1 cellular context compared by ENCODE assay signal in genomic region chr2:169827272-169828140, GRCh38.
A peak's percentile ranks its signal among the peaks of the same experiment; 100 is the strongest.
TF ChIP-seq lines count a peak whose summit lies in the region.

UBR3 (plus strand) TSS chr2:169827454; CDS start chr2:169827508, 54 bp downstream.

TF ChIP-seq in HepG2, 621 proteins besides CTCF, POLR2A, EP300 and RAD21 (continued from another document and continues in another):
- TF ChIP-seq PRDM15 (CRISPR knock-in tag; IDR thresholded peaks at IDR 0.05): 0 out of 2 replicates have a peak, but pooled peaks have one; percentile 58
- no peak for TF ChIP-seq ZFP37 (CRISPR knock-in tag; IDR thresholded peaks at IDR 0.05; ENCODE audit: borderline replicate concordance)
- no peak for TF ChIP-seq MTA3 (CRISPR knock-in tag; IDR thresholded peaks at IDR 0.05)
- TF ChIP-seq ZBTB20 (CRISPR knock-in tag; IDR thresholded peaks at IDR 0.05; ENCODE audit: borderline replicate concordance, low read depth): peak; percentile 40; the same call in 1 of the 2 replicates
- no peak for TF ChIP-seq MYPOP (CRISPR knock-in tag; IDR thresholded peaks at IDR 0.05)
- TF ChIP-seq THAP9 (CRISPR knock-in tag; IDR thresholded peaks at IDR 0.05; ENCODE audit: borderline replicate concordance): no peak; the same call in 1 of the 2 replicates
- no peak for TF ChIP-seq ATF7 (IDR thresholded peaks at IDR 0.05)
- TF ChIP-seq ATF7 (CRISPR knock-in tag; IDR thresholded peaks at IDR 0.05): no peak
- no peak for TF ChIP-seq FOXC1 (CRISPR knock-in tag; IDR thresholded peaks at IDR 0.05; ENCODE audit: borderline replicate concordance)
- no peak for TF ChIP-seq ZNF513 (CRISPR knock-in tag; conservative IDR thresholded peaks at IDR 0.05)
- TF ChIP-seq PREB (CRISPR knock-in tag; IDR thresholded peaks at IDR 0.05): no peak
- TF ChIP-seq HMGA1 (CRISPR knock-in tag; conservative IDR thresholded peaks at IDR 0.05): no peak
- no peak for TF ChIP-seq AKNA (CRISPR knock-in tag; IDR thresholded peaks at IDR 0.05; ENCODE audit: borderline replicate concordance)
- no peak for TF ChIP-seq ZNF292 (CRISPR knock-in tag; IDR thresholded peaks at IDR 0.05; ENCODE audit: borderline replicate concordance, low read depth)
- no peak for TF ChIP-seq CHD4 (IDR thresholded peaks at IDR 0.05; ENCODE audit: borderline replicate concordance, low read length)
- no peak for TF ChIP-seq SP140L (CRISPR knock-in tag; IDR thresholded peaks at IDR 0.05; ENCODE audit: borderline replicate concordance)
- 0 out of 2 replicates have a peak, but pooled peaks have one; percentile 21 for TF ChIP-seq ZNF12 (CRISPR knock-in tag; IDR thresholded peaks at IDR 0.05)
- peak; percentile 65 for TF ChIP-seq IKZF5 (CRISPR knock-in tag; IDR thresholded peaks at IDR 0.05)
- no peak for TF ChIP-seq HMG20A (CRISPR knock-in tag; IDR thresholded peaks at IDR 0.05; ENCODE audit: borderline replicate concordance)
- TF ChIP-seq MAX (IDR thresholded peaks at IDR 0.05): no peak; the same call in none of the 2 replicates
- no peak for TF ChIP-seq ZSCAN20 (CRISPR knock-in tag; IDR thresholded peaks at IDR 0.05; ENCODE audit: borderline replicate concordance)
- TF ChIP-seq PAWR (CRISPR knock-in tag; IDR thresholded peaks at IDR 0.05; ENCODE audit: borderline replicate concordance): no peak
- TF ChIP-seq TIGD3 (CRISPR knock-in tag; IDR thresholded peaks at IDR 0.05; ENCODE audit: borderline replicate concordance): no peak
- peak; percentile 92 for TF ChIP-seq TMF1 (CRISPR knock-in tag; IDR thresholded peaks at IDR 0.05; ENCODE audit: low read depth)
- peak; percentile 48 for TF ChIP-seq ZSCAN31 (CRISPR knock-in tag; IDR thresholded peaks at IDR 0.05; ENCODE audit: low read depth)
- TF ChIP-seq FOXA3 (CRISPR knock-in tag; IDR thresholded peaks at IDR 0.05): no peak
- TF ChIP-seq ZNF121 (CRISPR knock-in tag; IDR thresholded peaks at IDR 0.05): no peak
- no peak for TF ChIP-seq ZBTB39 (CRISPR knock-in tag; IDR thresholded peaks at IDR 0.05)
- no peak for TF ChIP-seq ZNF296 (CRISPR knock-in tag; conservative IDR thresholded peaks at IDR 0.05)
- TF ChIP-seq ZNF629 (CRISPR knock-in tag; conservative IDR thresholded peaks at IDR 0.05): no peak
- no peak for TF ChIP-seq CREBL2 (CRISPR knock-in tag; IDR thresholded peaks at IDR 0.05; ENCODE audit: borderline replicate concordance)
- 0 out of 2 replicates have a peak, but pooled peaks have one; percentile 30 for TF ChIP-seq ZFP91 (CRISPR knock-in tag; IDR thresholded peaks at IDR 0.05; ENCODE audit: borderline replicate concordance)
